Comparison of ENCODE assay signal across 8 cellular contexts in the genomic region with DNA sequence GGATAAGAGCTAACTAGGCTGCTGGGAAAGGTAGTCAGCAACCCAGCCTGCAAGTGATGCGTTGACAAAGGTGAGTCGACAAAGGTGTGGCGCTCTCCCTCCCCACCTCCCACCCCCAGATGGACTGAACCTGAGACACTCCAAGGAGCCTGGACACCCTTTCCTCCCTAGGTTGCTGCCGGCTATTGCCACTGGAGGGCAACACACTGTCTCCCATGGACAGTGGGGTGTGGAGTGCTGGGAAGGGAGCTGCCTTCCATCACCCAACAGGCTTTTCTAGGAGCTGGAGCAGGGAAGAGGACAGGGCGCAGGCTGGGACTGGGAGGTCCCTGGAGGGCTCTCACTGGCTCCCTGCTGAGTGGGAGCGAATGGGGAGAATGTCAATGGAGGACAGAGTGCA.
DNase-seq lines count a peak whose midpoint lies in the region; ATAC-seq and TF ChIP-seq lines count a peak whose summit lies in the region.

No MANE protein-coding gene starts in this region.

- H3K27me3 ChIP-seq in DND-41 (ENCODE audit: insufficient read depth, low read length, poor library complexity) (peaks cover 10% of the 10 kb centered on the region), MG63 (peaks cover 61% of the 10 kb centered on the region)

- no peak overlapping the region for H3K4me3 ChIP-seq in DND-41 (ENCODE audit: low read depth in 1 of 2, low read length in 2 of 2)
- no peak overlapping the region for H3K4me3 ChIP-seq in MG63

- DNase-seq in DND-41 (no peak), MG63 (peak; percentile 50), dedifferentiated amniotic fluid mesenchymal stem cell (ENCODE audit: extremely low spot score) (peak; percentile 36), CD1c-positive myeloid dendritic cell (ENCODE audit: extremely low spot score) (no peak), NCI-H1930 (lab: John Stamatoyannopoulos, UW) (no peak), inferior parietal cortex (ENCODE audit: extremely low spot score) (no peak)
- DNase-seq in natural killer cell treated with Interleukin-12 subunit alpha and Interleukin-12 subunit beta and Interleukin-15 and Interleukin-18, amount 100 ng/mL, for 72 hours (ENCODE audit: low spot score) = no peak

- no peaks in the 10 kb centered on the region for H3K36me3 Mint-ChIP-seq in nephron (ENCODE audit: low read depth)
- no peaks in the 10 kb centered on the region for H3K36me3 Mint-ChIP-seq in natural killer cell treated with Interleukin-12 subunit alpha and Interleukin-12 subunit beta and Interleukin-15 and Interleukin-18, amount 100 ng/mL, for 72 hours

- H3K4me2 ChIP-seq in DND-41 (ENCODE audit: insufficient read depth, low read length) = no peak overlapping the region

- H3K36me3 ChIP-seq in DND-41 (ENCODE audit: insufficient read depth, low read length) (no peaks in the 10 kb centered on the region), MG63 (no peaks in the 10 kb centered on the region)

- H3K27ac Mint-ChIP-seq in nephron = no peak overlapping the region
- no peak overlapping the region for H3K27ac Mint-ChIP-seq in natural killer cell treated with Interleukin-12 subunit alpha and Interleukin-12 subunit beta and Interleukin-15 and Interleukin-18, amount 100 ng/mL, for 72 hours

- H3K27me3 Mint-ChIP-seq in nephron (ENCODE audit: low read depth) = peaks cover 82% of the 10 kb centered on the region
- peaks cover 50 to 57% of the 10 kb centered on the region in 2 donors for H3K27me3 Mint-ChIP-seq in natural killer cell treated with Interleukin-12 subunit alpha and Interleukin-12 subunit beta and Interleukin-15 and Interleukin-18, amount 100 ng/mL, for 72 hours

- H4K20me1 ChIP-seq in DND-41 (ENCODE audit: insufficient read depth, low read length) = peaks cover 16% of the 10 kb centered on the region

- peaks cover 8% of the 10 kb centered on the region for H3K4me1 Mint-ChIP-seq in nephron
- peaks cover 0 to 3% of the 10 kb centered on the region in 2 donors for H3K4me1 Mint-ChIP-seq in natural killer cell treated with Interleukin-12 subunit alpha and Interleukin-12 subunit beta and Interleukin-15 and Interleukin-18, amount 100 ng/mL, for 72 hours (ENCODE audit: low read depth in 2 of 2)

- no peak for ATAC-seq in DND-41 (ENCODE audit: insufficient read depth, low read depth)
- no peak for ATAC-seq in natural killer cell treated with Interleukin-12 subunit alpha and Interleukin-12 subunit beta and Interleukin-15 and Interleukin-18, amount 100 ng/mL, for 72 hours

- no peak overlapping the region for H3K27ac ChIP-seq in DND-41 (ENCODE audit: low read length)

- no peak overlapping the region for H3K9ac ChIP-seq in DND-41 (ENCODE audit: low read depth, low read length)

- H2AFZ ChIP-seq in DND-41 (ENCODE audit: low read depth, low read length) = no peak overlapping the region

- H3K9me3 ChIP-seq in DND-41 (ENCODE audit: insufficient read depth, low read length, severe bottlenecking) (no peaks in the 10 kb centered on the region), MG63 (no peaks in the 10 kb centered on the region)

- TF ChIP-seq CTCF in DND-41 (IDR thresholded peaks at IDR 0.05; ENCODE audit: borderline replicate concordance, extremely low read depth, low read length, poor library complexity, severe bottlenecking) (peak; percentile 19), nephron (IDR thresholded peaks at IDR 0.05; ENCODE audit: unreplicated experiment in 3 of 3) (peak in 2 of 3 experiments; percentile 13 to 20)

- H3K9me3 Mint-ChIP-seq in nephron = peaks cover 2% of the 10 kb centered on the region
- H3K9me3 Mint-ChIP-seq in natural killer cell treated with Interleukin-12 subunit alpha and Interleukin-12 subunit beta and Interleukin-15 and Interleukin-18, amount 100 ng/mL, for 72 hours = no peaks in the 10 kb centered on the region

- peak overlapping the region in 1 of 3 experiments; percentile 44 for H3K4me3 Mint-ChIP-seq in nephron
- no peak overlapping the region for H3K4me3 Mint-ChIP-seq in natural killer cell treated with Interleukin-12 subunit alpha and Interleukin-12 subunit beta and Interleukin-15 and Interleukin-18, amount 100 ng/mL, for 72 hours

- H3K4me1 ChIP-seq in DND-41 (ENCODE audit: insufficient read depth, low read length) = no peaks in the 10 kb centered on the region

- no peaks in the 10 kb centered on the region for H3K79me2 ChIP-seq in DND-41 (ENCODE audit: insufficient read depth, low read length)

Comparison
In these comparisons a context has a peak if more than half of its experiments do, and no peak if none do; other contexts are left out.
1. DNase-seq: peak in MG63 (single experiment) and dedifferentiated amniotic fluid mesenchymal stem cell (single experiment); none in DND-41 (single experiment), CD1c-positive myeloid dendritic cell (single experiment), NCI-H1930 (0 of 2), inferior parietal cortex (single experiment) and natural killer cell treated with Interleukin-12 subunit alpha and Interleukin-12 subunit beta and Interleukin-15 and Interleukin-18, amount 100 ng/mL, for 72 hours (single experiment).